ENCODE assay signal across 19 cellular contexts in the genomic region with DNA sequence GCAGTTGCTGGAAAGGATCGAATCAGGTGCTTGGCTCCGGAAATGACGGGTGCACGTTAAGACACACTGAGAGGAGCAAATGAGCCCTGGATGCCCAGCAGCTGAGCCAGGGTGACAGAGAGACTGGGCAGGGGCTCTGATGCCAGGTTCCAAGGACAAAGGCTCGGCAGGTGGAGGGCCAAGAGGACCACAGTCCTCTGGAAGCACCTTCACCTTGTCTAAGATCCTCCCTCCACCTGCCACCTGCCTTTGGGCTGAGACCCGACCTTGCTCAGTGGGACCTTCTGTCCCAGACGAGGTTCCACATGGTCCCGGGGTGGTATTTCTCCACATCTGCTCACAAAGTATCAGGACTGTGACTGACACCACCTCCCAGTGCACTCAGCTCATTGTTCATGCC. TPM values are rescaled to one million over a fixed set of nuclear protein-coding genes. Genes with fewer than 3 reads are reported as not detected.
DNase-seq lines count a peak whose midpoint lies in the region; ATAC-seq and TF ChIP-seq lines count a peak whose summit lies in the region.
"Had no signal": no experiment of that assay in that cellular context is flagged by ENCODE, and none has a peak within 500 bp of the region (broad histone marks: within the 10 kb centered on the region; RNA-seq: fewer than 3 reads in every experiment).

No MANE protein-coding gene starts in this region.

- H3K9me3 ChIP-seq in Caco-2 (no peaks in the 10 kb centered on the region), WERI-Rb-1 (ENCODE audit: severe bottlenecking) (peaks cover 6% of the 10 kb centered on the region), iPS-15b (ENCODE audit: control insufficient read depth, insufficient read depth, low read length) (no peaks in the 10 kb centered on the region), neuron (ENCODE audit: low read length) (peaks cover 5% of the 10 kb centered on the region)

- H3K9ac ChIP-seq in iPS-15b (ENCODE audit: low read depth, low read length), result no peak overlapping the region

- no peak overlapping the region for H3K27ac Mint-ChIP-seq in Caco-2 (ENCODE audit: unreplicated experiment)

- H3K27me3 ChIP-seq in Caco-2 (replicated peaks; ENCODE audit: control insufficient read depth, insufficient read depth, low read length) (peaks cover 3% of the 10 kb centered on the region), WERI-Rb-1 (ENCODE audit: insufficient read depth, low read depth, severe bottlenecking) (no peaks in the 10 kb centered on the region), iPS-15b (ENCODE audit: control insufficient read depth, insufficient read depth, low read length) (peaks cover 50% of the 10 kb centered on the region), neuron (ENCODE audit: insufficient read depth, low read length) (peaks cover 10% of the 10 kb centered on the region)

- peaks cover 63% of the 10 kb centered on the region for H3K27me3 Mint-ChIP-seq in Caco-2 (ENCODE audit: insufficient read depth, unreplicated experiment)

- no peaks in the 10 kb centered on the region for H3K36me3 Mint-ChIP-seq in Caco-2 (ENCODE audit: insufficient read depth, unreplicated experiment)

- CTCF ChIA-PET in Caco-2 (lab: Charles Lee), result no interaction called here

- H3K36me3 ChIP-seq in Caco-2 (ENCODE audit: control insufficient read depth, insufficient read depth, low read length) (no peaks in the 10 kb centered on the region), WERI-Rb-1 (peaks cover 13% of the 10 kb centered on the region), iPS-15b (ENCODE audit: control insufficient read depth, insufficient read depth, low read length) (no peaks in the 10 kb centered on the region), neuron (ENCODE audit: insufficient read depth, low read length) (no peaks in the 10 kb centered on the region)

- no TSS peak for BruUV-seq in Caco-2 (replicated peaks; lab: Mats Ljungman, UMichigan)

- TF ChIP-seq CTCF in Caco-2 (IDR thresholded peaks at IDR 0.05; ENCODE audit: insufficient read depth in 1 of 2, low read depth in 1 of 2, low read length in 1 of 2, severe bottlenecking in 1 of 2, unreplicated experiment in 1 of 2) (no peak), WERI-Rb-1 (IDR thresholded peaks at IDR 0.05; ENCODE audit: low read depth, low read length) (no peak)

- H3K4me3 ChIP-seq in Caco-2 (ENCODE audit: low read depth, low read length), result no peak overlapping the region
- peak overlapping the region; percentile 78 for H3K4me3 ChIP-seq in WERI-Rb-1 (ENCODE audit: low read depth, low read length)
- peak overlapping the region; percentile 89 for H3K4me3 ChIP-seq in iPS-15b (ENCODE audit: low read depth, low read length)
- peak overlapping the region; percentile 53 for H3K4me3 ChIP-seq in neuron (ENCODE audit: low read length)
- H3K4me3 ChIP-seq: PC-9 had no signal

- intact Hi-C loops in Caco-2 (cut with micrococcal nuclease; ENCODE audit: unreplicated experiment), result no loop called here

- POLR2A ChIA-PET in Caco-2 (lab: Charles Lee), result no interaction called here

- H3K4me1 ChIP-seq in Caco-2 (peaks cover 5% of the 10 kb centered on the region), iPS-15b (ENCODE audit: control insufficient read depth, insufficient read depth, low read length) (peaks cover 5% of the 10 kb centered on the region), neuron (ENCODE audit: insufficient read depth, low read length) (peaks cover 10% of the 10 kb centered on the region)
- H3K4me1 ChIP-seq: A549 had no signal

- no peak overlapping the region for H2AFZ ChIP-seq in neuron (ENCODE audit: low read depth, low read length)
- H2AFZ ChIP-seq: PC-9 had no signal

- H3K9me3 Mint-ChIP-seq in Caco-2 (ENCODE audit: unreplicated experiment), result no peaks in the 10 kb centered on the region

- peaks cover 7% of the 10 kb centered on the region for H3K4me1 Mint-ChIP-seq in Caco-2 (ENCODE audit: low read depth, unreplicated experiment)

- H3K27ac ChIP-seq in WERI-Rb-1, result peak overlapping the region; percentile 98
- H3K27ac ChIP-seq: A549, C4-2B, PC-9 had no signal

- DNase-seq in Caco-2, result no peak
- DNase-seq in WERI-Rb-1, result no peak
- DNase-seq in 8988T, result no peak
- no peak for DNase-seq in activated CD4-positive, CD25-positive, alpha-beta regulatory T cell treated with anti-CD3 and anti-CD28 coated beads, Interleukin-2, amount 50 U/mL, for 72 hours
- DNase-seq: DMS153, EL, HCEC 1CT, KG1, NCI-H1092, NCI-H446, NCI-H748 treated with DMSO at 0.1 percent for 48 hours had no signal

- no peak for ATAC-seq in HG03025 (IDR thresholded peaks at IDR 0.05; ENCODE audit: low FRiP score, unreplicated experiment)
- ATAC-seq in HG03354 (IDR thresholded peaks at IDR 0.05; ENCODE audit: poor library complexity, severe bottlenecking, unreplicated experiment), result no peak

- peak overlapping the region; percentile 75 for H3K4me3 Mint-ChIP-seq in Caco-2 (ENCODE audit: unreplicated experiment)

RNA-seq across cellular contexts. Expression of gene ANO2, which starts 1.0 kb away (rescaled TPM):
- total RNA-seq in Caco-2 (2022), result 0.63 and 0.68 TPM in 2 replicates
- total RNA-seq: MCF 10A, PC-9 had no signal
